In genomic region chr20:24102749-24103148, GRCh38 we compare ENCODE assay signal across 20 cellular contexts.
DNase-seq lines count a peak whose midpoint lies in the region; ATAC-seq and TF ChIP-seq lines count a peak whose summit lies in the region.
"Had no signal": no experiment of that assay in that cellular context is flagged by ENCODE, and none has a peak within 500 bp of the region (broad histone marks: within the 10 kb centered on the region; RNA-seq: fewer than 3 reads in every experiment).

No MANE protein-coding gene starts in this region.

- peaks cover 21% of the 10 kb centered on the region for H3F3A ChIP-seq in smooth muscle cell (ENCODE audit: low read depth)

- no peak for DNase-seq in stimulated activated naive CD8-positive, alpha-beta T cell treated with anti-CD3 and anti-CD28 coated beads, Interleukin-15, Interleukin-2, amounts not matched to agents 100 U/mL and 50 U/mL, for 24 hours
- DNase-seq in T-helper 17 cell = no peak
- peak; percentile 46 for DNase-seq in epithelial cell of esophagus (ENCODE audit: low read depth)
- no peak for DNase-seq in smooth muscle cell (lab: John Stamatoyannopoulos, UW; ENCODE audit: unreplicated experiment)
- DNase-seq in CD8-positive, alpha-beta T cell = no peak
- DNase-seq: activated T-cell treated with anti-CD3 and anti-CD28 coated beads, Interleukin-2, amount 50 U/mL, for 1 hour; CD8-positive, alpha-beta memory T cell; heart left ventricle; lower lobe of right lung; NCI-H2081; thyroid gland had no signal

- no peaks in the 10 kb centered on the region for H3K36me3 ChIP-seq in smooth muscle cell (ENCODE audit: low read depth)
- no peaks in the 10 kb centered on the region for H3K36me3 ChIP-seq in CD8-positive, alpha-beta T cell (ENCODE audit: insufficient read depth, low read length)
- H3K36me3 ChIP-seq: heart left ventricle, lower lobe of right lung, right lobe of liver, thyroid gland had no signal

- H3K9ac ChIP-seq in smooth muscle cell (ENCODE audit: low read depth) = no peak overlapping the region

- CTCF ChIA-PET in CD8-positive, alpha-beta T cell (lab: Charles Lee) = interaction anchor here (0.7 to 2.5 kb wide), 3 partner anchors 101 to 1206 kb away, joined by 3 to 37 read pairs (median 4); no protein-coding TSS in a partner anchor

- H3K4me1 ChIP-seq in smooth muscle cell (ENCODE audit: low read depth) = peaks cover 12% of the 10 kb centered on the region
- peaks cover 4% of the 10 kb centered on the region for H3K4me1 ChIP-seq in CD8-positive, alpha-beta T cell (ENCODE audit: insufficient read depth, low read length)
- H3K4me1 ChIP-seq: heart left ventricle, lower lobe of right lung had no signal

- H3K36me3 Mint-ChIP-seq in stimulated activated naive CD8-positive, alpha-beta T cell treated with anti-CD3 and anti-CD28 coated beads, Interleukin-15, Interleukin-2, amounts not matched to agents 100 ng/mL and 50 ng/mL, for 24 hours (ENCODE audit: low read depth) = no peaks in the 10 kb centered on the region
- H3K36me3 Mint-ChIP-seq in T-helper 17 cell (ENCODE audit: low read depth) = peaks cover 5% of the 10 kb centered on the region
- H3K36me3 Mint-ChIP-seq in CD8-positive, alpha-beta T cell = no peaks in the 10 kb centered on the region
- H3K36me3 Mint-ChIP-seq: activated naive CD8-positive, alpha-beta T cell treated with anti-CD3 and anti-CD28 coated beads, Interleukin-2, amount 10 ng/mL, durations not matched to agents 7 days and 5 days; CD8-positive, alpha-beta memory T cell; immature natural killer cell; stimulated activated memory B cell treated with anti-CD40 and anti-IgM and Interleukin-4, amounts not matched to agents 10 μg/mL and 1 μg/mL and 100 μg/mL, for 72 hours; WTC11 had no signal

- intact Hi-C loops in CD8-positive, alpha-beta T cell (cut with DNase I, micrococcal nuclease) = loop anchor here (1.0 to 10.0 kb wide), 4 partner anchors 62 to 965 kb away; no protein-coding TSS in a partner anchor

- WGBS in smooth muscle cell (ENCODE audit: low lambda C conversion rate) = 68% methylated on average over 1 of the region's 1 CpG

- no peak overlapping the region for H2AFZ ChIP-seq in smooth muscle cell (ENCODE audit: low read depth)

- H3K27ac ChIP-seq in smooth muscle cell (ENCODE audit: low read depth) = peak overlapping the region; percentile 51
- no peak overlapping the region for H3K27ac ChIP-seq in CD8-positive, alpha-beta T cell (ENCODE audit: low read depth, low read length)
- H3K27ac ChIP-seq: heart left ventricle, lower lobe of right lung, thyroid gland had no signal

- H3K4me3 ChIP-seq in epithelial cell of esophagus (ENCODE audit: low read length) = no peak overlapping the region
- H3K4me3 ChIP-seq in smooth muscle cell = no peak overlapping the region
- H3K4me3 ChIP-seq in CD8-positive, alpha-beta T cell (ENCODE audit: low read depth, low read length) = no peak overlapping the region
- H3K4me3 ChIP-seq: heart left ventricle, lower lobe of right lung, right lobe of liver, thyroid gland had no signal

- peak overlapping the region; percentile 10 for H3K4me3 Mint-ChIP-seq in stimulated activated naive CD8-positive, alpha-beta T cell treated with anti-CD3 and anti-CD28 coated beads, Interleukin-15, Interleukin-2, amounts not matched to agents 100 ng/mL and 50 ng/mL, for 24 hours
- H3K4me3 Mint-ChIP-seq in T-helper 17 cell = no peak overlapping the region
- H3K4me3 Mint-ChIP-seq in CD8-positive, alpha-beta T cell = no peak overlapping the region
- H3K4me3 Mint-ChIP-seq: activated CD4-positive, alpha-beta memory T cell treated with anti-CD3 and anti-CD28 coated beads, Interleukin-2, amount 10 ng/mL, durations not matched to agents 7 days and 5 days; activated naive CD8-positive, alpha-beta T cell treated with anti-CD3 and anti-CD28 coated beads, Interleukin-2, amount 10 ng/mL, durations not matched to agents 7 days and 5 days; CD8-positive, alpha-beta memory T cell; immature natural killer cell; stimulated activated memory B cell treated with anti-CD40 and anti-IgM and Interleukin-4, amounts not matched to agents 10 μg/mL and 1 μg/mL and 100 μg/mL, for 72 hours; WTC11 had no signal

- no peaks in the 10 kb centered on the region for H3K9me3 Mint-ChIP-seq in stimulated activated naive CD8-positive, alpha-beta T cell treated with anti-CD3 and anti-CD28 coated beads, Interleukin-15, Interleukin-2, amounts not matched to agents 100 ng/mL and 50 ng/mL, for 24 hours
- H3K9me3 Mint-ChIP-seq in CD8-positive, alpha-beta T cell = no peaks in the 10 kb centered on the region
- H3K9me3 Mint-ChIP-seq: activated CD4-positive, alpha-beta memory T cell treated with anti-CD3 and anti-CD28 coated beads, Interleukin-2, amount 10 ng/mL, durations not matched to agents 7 days and 5 days; activated naive CD8-positive, alpha-beta T cell treated with anti-CD3 and anti-CD28 coated beads, Interleukin-2, amount 10 ng/mL, durations not matched to agents 7 days and 5 days; CD8-positive, alpha-beta memory T cell; immature natural killer cell; stimulated activated memory B cell treated with anti-CD40 and anti-IgM and Interleukin-4, amounts not matched to agents 10 μg/mL and 1 μg/mL and 100 μg/mL, for 72 hours; WTC11 had no signal

- POLR2A ChIA-PET in CD8-positive, alpha-beta T cell (lab: Charles Lee) = no interaction called here

- H3K4me2 ChIP-seq in smooth muscle cell = peak overlapping the region; percentile 20

- no peaks in the 10 kb centered on the region for H3K27me3 ChIP-seq in smooth muscle cell (ENCODE audit: low read depth)
- no peaks in the 10 kb centered on the region for H3K27me3 ChIP-seq in CD8-positive, alpha-beta T cell (ENCODE audit: insufficient read depth, low read length)
- H3K27me3 ChIP-seq: right lobe of liver, thyroid gland had no signal

- H3K4me1 Mint-ChIP-seq in stimulated activated naive CD8-positive, alpha-beta T cell treated with anti-CD3 and anti-CD28 coated beads, Interleukin-15, Interleukin-2, amounts not matched to agents 100 ng/mL and 50 ng/mL, for 24 hours (ENCODE audit: low read depth) = peaks cover 33% of the 10 kb centered on the region
- peaks cover 10% of the 10 kb centered on the region for H3K4me1 Mint-ChIP-seq in T-helper 17 cell
- peaks cover 4% of the 10 kb centered on the region for H3K4me1 Mint-ChIP-seq in CD8-positive, alpha-beta T cell (ENCODE audit: low read depth)
- H3K4me1 Mint-ChIP-seq: stimulated activated memory B cell treated with anti-CD40 and anti-IgM and Interleukin-4, amounts not matched to agents 10 μg/mL and 1 μg/mL and 100 μg/mL, for 72 hours; WTC11 had no signal

- peak overlapping the region; percentile 26 for H3K27ac Mint-ChIP-seq in stimulated activated naive CD8-positive, alpha-beta T cell treated with anti-CD3 and anti-CD28 coated beads, Interleukin-15, Interleukin-2, amounts not matched to agents 100 ng/mL and 50 ng/mL, for 24 hours
- H3K27ac Mint-ChIP-seq in T-helper 17 cell = peak overlapping the region; percentile 24
- H3K27ac Mint-ChIP-seq in CD8-positive, alpha-beta T cell = no peak overlapping the region
- H3K27ac Mint-ChIP-seq: activated CD4-positive, alpha-beta memory T cell treated with anti-CD3 and anti-CD28 coated beads, Interleukin-2, amount 10 ng/mL, durations not matched to agents 7 days and 5 days; activated naive CD8-positive, alpha-beta T cell treated with anti-CD3 and anti-CD28 coated beads, Interleukin-2, amount 10 ng/mL, durations not matched to agents 7 days and 5 days; stimulated activated memory B cell treated with anti-CD40 and anti-IgM and Interleukin-4, amounts not matched to agents 10 μg/mL and 1 μg/mL and 100 μg/mL, for 72 hours; WTC11 had no signal

- H3K9me3 ChIP-seq in T-helper 17 cell (ENCODE audit: control insufficient read depth, low read length, poor library complexity, severe bottlenecking) = no peaks in the 10 kb centered on the region
- H3K9me3 ChIP-seq in smooth muscle cell (replicated peaks; ENCODE audit: low read depth) = no peaks in the 10 kb centered on the region
- no peaks in the 10 kb centered on the region for H3K9me3 ChIP-seq in CD8-positive, alpha-beta T cell (ENCODE audit: low read length)
- H3K9me3 ChIP-seq: heart left ventricle, lower lobe of right lung, right lobe of liver, thyroid gland had no signal

- ATAC-seq in stimulated activated naive CD8-positive, alpha-beta T cell treated with anti-CD3 and anti-CD28 coated beads, Interleukin-15, Interleukin-2, amounts not matched to agents 100 U/mL and 50 U/mL, for 24 hours = no peak
- ATAC-seq in T-helper 17 cell (no peak), GM21717 (IDR thresholded peaks at IDR 0.05; ENCODE audit: unreplicated experiment) (no peak), GM21367 (IDR thresholded peaks at IDR 0.05; ENCODE audit: unreplicated experiment) (no peak)
- ATAC-seq in CD8-positive, alpha-beta T cell = no peak

- no peak for TF ChIP-seq CTCF in epithelial cell of esophagus (IDR thresholded peaks at IDR 0.05; ENCODE audit: insufficient read depth, low read depth, low read length, missing control alignments)
- no peak for TF ChIP-seq CTCF in smooth muscle cell (IDR thresholded peaks at IDR 0.05; ENCODE audit: borderline replicate concordance, insufficient read depth, poor library complexity, severe bottlenecking)
- TF ChIP-seq CTCF in CD8-positive, alpha-beta T cell (IDR thresholded peaks at IDR 0.05) = no peak

- no peaks in the 10 kb centered on the region for H4K20me1 ChIP-seq in smooth muscle cell (ENCODE audit: low read depth)

- H3K27me3 Mint-ChIP-seq in stimulated activated naive CD8-positive, alpha-beta T cell treated with anti-CD3 and anti-CD28 coated beads, Interleukin-15, Interleukin-2, amounts not matched to agents 100 ng/mL and 50 ng/mL, for 24 hours = no peaks in the 10 kb centered on the region
- peaks cover 36% of the 10 kb centered on the region for H3K27me3 Mint-ChIP-seq in T-helper 17 cell
- H3K27me3 Mint-ChIP-seq in CD8-positive, alpha-beta T cell (ENCODE audit: low read depth) = peaks cover 2% of the 10 kb centered on the region

- H3K79me2 ChIP-seq in smooth muscle cell (ENCODE audit: low read depth) = no peaks in the 10 kb centered on the region
